1 cellular context compared by ENCODE assay signal in genomic region chr16:2308089-2308962, GRCh38.
TF ChIP-seq lines count a peak whose summit lies in the region.

No MANE protein-coding gene starts in this region.

TF ChIP-seq in IMR-90, 13 proteins besides CTCF, POLR2A, EP300 and RAD21 (continued from another document):
- TF ChIP-seq ELK1 (IDR thresholded peaks at IDR 0.05; ENCODE audit: borderline replicate concordance, low read depth, low read length): no peak
